2 cellular contexts compared by ENCODE assay signal in genomic region chr14:90796319-90796718, GRCh38.
TF ChIP-seq lines count a peak whose summit lies in the region.

No MANE protein-coding gene starts in this region.

TF ChIP-seq in IMR-90, 13 proteins besides CTCF, POLR2A, EP300 and RAD21 (continued from another document):
- TF ChIP-seq RCOR1 (IDR thresholded peaks at IDR 0.05; ENCODE audit: insufficient replicate concordance, low read length) (no peak), USF2 (IDR thresholded peaks at IDR 0.05; ENCODE audit: low read depth, low read length) (no peak), MAFK (IDR thresholded peaks at IDR 0.05; ENCODE audit: low read depth, low read length) (no peak), ELK1 (IDR thresholded peaks at IDR 0.05; ENCODE audit: borderline replicate concordance, low read depth, low read length) (no peak), MXI1 (IDR thresholded peaks at IDR 0.05; ENCODE audit: borderline replicate concordance, low read depth, low read length) (no peak), CHD1 (IDR thresholded peaks at IDR 0.05; ENCODE audit: low read depth, low read length) (no peak)

TF ChIP-seq in HEK293T, 16 proteins besides CTCF, POLR2A, EP300 and RAD21:
- TF ChIP-seq FOXM1 (IDR thresholded peaks at IDR 0.05; ENCODE audit: borderline replicate concordance) (no peak), CTBP1 (IDR thresholded peaks at IDR 0.05; ENCODE audit: borderline replicate concordance) (no peak), PKNOX1 (IDR thresholded peaks at IDR 0.05) (no peak), FOXK2 (IDR thresholded peaks at IDR 0.05) (no peak), ELF4 (IDR thresholded peaks at IDR 0.05) (no peak), ZNF384 (IDR thresholded peaks at IDR 0.05) (no peak), L3MBTL2 (conservative IDR thresholded peaks at IDR 0.05) (no peak), ARNT (IDR thresholded peaks at IDR 0.05) (no peak)
